8 cellular contexts compared by ENCODE assay signal in the genomic region with DNA sequence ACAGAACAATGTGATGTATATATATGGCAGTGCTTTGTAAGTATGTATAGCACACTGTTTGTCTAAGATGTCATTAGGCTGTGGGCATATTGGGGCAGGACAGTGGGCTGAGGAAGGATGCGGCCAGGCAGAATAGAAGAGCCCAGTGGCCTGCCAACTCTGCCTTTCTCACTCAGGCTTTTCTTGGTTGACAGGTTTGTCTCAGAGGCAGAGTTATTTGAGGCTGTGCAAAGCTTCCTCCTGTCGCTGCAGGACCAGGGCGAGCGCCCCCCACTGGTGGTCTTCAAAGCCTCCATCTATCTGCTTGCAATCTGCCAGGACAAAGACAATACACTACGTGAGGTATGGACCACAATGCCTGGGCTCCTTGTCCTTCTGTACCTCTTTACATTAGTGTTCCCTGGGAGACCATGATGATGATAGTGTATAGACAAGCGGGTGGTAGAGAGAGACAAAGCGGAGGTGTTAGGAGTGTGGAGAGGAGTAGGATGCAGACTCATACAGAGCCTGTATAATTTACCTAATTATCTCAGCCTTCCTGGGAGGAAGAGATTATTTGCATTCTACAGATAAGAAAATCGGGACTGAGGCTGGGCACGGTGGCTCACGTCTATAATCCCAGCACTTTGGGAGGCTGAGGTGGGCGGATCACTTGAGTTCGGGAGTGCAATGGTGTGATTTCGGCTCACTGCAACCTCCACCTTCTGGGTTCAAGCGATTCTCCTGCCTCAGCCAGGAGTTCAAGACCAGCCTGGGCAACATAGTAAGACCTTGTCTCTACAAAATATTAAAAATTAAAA. TPM values are rescaled to one million over a fixed set of nuclear protein-coding genes. Genes with fewer than 3 reads are reported as not detected.
DNase-seq lines count a peak whose midpoint lies in the region; ATAC-seq and TF ChIP-seq lines count a peak whose summit lies in the region.

No MANE protein-coding gene starts in this region.

- no peaks in the 10 kb centered on the region for H3K36me3 ChIP-seq in esophagus squamous epithelium

- H3K4me1 ChIP-seq in esophagus squamous epithelium = peaks cover 0 to 26% (median 0%) of the 10 kb centered on the region in 3 donors

- H3K9me3 Mint-ChIP-seq in HFFc6 = no peaks in the 10 kb centered on the region

- H3K9me3 ChIP-seq in esophagus squamous epithelium = no peaks in the 10 kb centered on the region

- intact Hi-C loops in esophagus squamous epithelium (cut with DNase I) = no loop called here

- DNase-seq in CD1c-positive myeloid dendritic cell (ENCODE audit: extremely low spot score) (peak; percentile 19), HFFc6 (no peak), T-helper 9 cell (peak; percentile 9), esophagus squamous epithelium (lab: John Stamatoyannopoulos, UW) (no peak), kidney glomerular epithelial cell (lab: John Stamatoyannopoulos, UW) (no peak), DMS114 treated with DMSO at 0.1 percent for 48 hours (lab: John Stamatoyannopoulos, UW; ENCODE audit: unreplicated experiment) (no peak)
- peak; percentile 20 for DNase-seq in stimulated activated CD4-positive, alpha-beta T cell treated with anti-CD3 and anti-CD28 coated beads, Interleukin-4, amount 100 ng/mL, for 24 hours

- H3K4me3 Mint-ChIP-seq in HFFc6 = no peak overlapping the region

- peak overlapping the region in 1 of 4 donors; percentile 2 for H3K27ac ChIP-seq in esophagus squamous epithelium

- no peaks in the 10 kb centered on the region for H3K36me3 Mint-ChIP-seq in HFFc6 (ENCODE audit: low read depth)

- H3K27me3 ChIP-seq in esophagus squamous epithelium = no peaks in the 10 kb centered on the region

- H3K27ac Mint-ChIP-seq in HFFc6 = no peak overlapping the region

- peaks cover 8% of the 10 kb centered on the region for H3K27me3 Mint-ChIP-seq in HFFc6 (ENCODE audit: insufficient read depth)

- WGBS in esophagus squamous epithelium, 2 donors = 52 to 53% methylated on average over 13 to 14 of the region's 14 CpGs

- ATAC-seq in HG03432 (IDR thresholded peaks at IDR 0.05; ENCODE audit: unreplicated experiment) = no peak

- TF ChIP-seq CTCF in HFFc6 (IDR thresholded peaks at IDR 0.05) = peak; percentile 67
- peak in 4 of 6 experiments; percentile 20 to 54 (median 30) for TF ChIP-seq CTCF in esophagus squamous epithelium (IDR thresholded peaks at IDR 0.05)

- TF ChIP-seq POLR2A in esophagus squamous epithelium (IDR thresholded peaks at IDR 0.05) = no peak

- no peak overlapping the region for H3K4me3 ChIP-seq in esophagus squamous epithelium

- H3K4me1 Mint-ChIP-seq in HFFc6 (ENCODE audit: low read depth) = peaks cover 6% of the 10 kb centered on the region

RNA-seq across cellular contexts. Expression of a gene that starts 37.3 kb away (rescaled TPM):
- total RNA-seq in HFFc6 (2021; fragmentation: NEBNext Ultra II Directional; extraction: Animal tissue kit (Norgen Biotek cat#: 25700)) = 10 to 100 TPM in 2 of 6 experiments, 1 to 10 TPM in 4; 8.9 to 10.4 (median 9.1) TPM
- total RNA-seq in esophagus squamous epithelium = 1 to 10 TPM; 5.1 to 9.0 (median 7.2) TPM

Comparison
In these comparisons a context has a peak if more than half of its experiments do, and no peak if none do; other contexts are left out.
1. DNase-seq: peak in CD1c-positive myeloid dendritic cell (single experiment), T-helper 9 cell (single experiment) and stimulated activated CD4-positive, alpha-beta T cell treated with anti-CD3 and anti-CD28 coated beads, Interleukin-4, amount 100 ng/mL, for 24 hours (single experiment); none in HFFc6 (single experiment), esophagus squamous epithelium (single experiment), kidney glomerular epithelial cell (single experiment) and DMS114 treated with DMSO at 0.1 percent for 48 hours (single experiment).